In the genomic region with DNA sequence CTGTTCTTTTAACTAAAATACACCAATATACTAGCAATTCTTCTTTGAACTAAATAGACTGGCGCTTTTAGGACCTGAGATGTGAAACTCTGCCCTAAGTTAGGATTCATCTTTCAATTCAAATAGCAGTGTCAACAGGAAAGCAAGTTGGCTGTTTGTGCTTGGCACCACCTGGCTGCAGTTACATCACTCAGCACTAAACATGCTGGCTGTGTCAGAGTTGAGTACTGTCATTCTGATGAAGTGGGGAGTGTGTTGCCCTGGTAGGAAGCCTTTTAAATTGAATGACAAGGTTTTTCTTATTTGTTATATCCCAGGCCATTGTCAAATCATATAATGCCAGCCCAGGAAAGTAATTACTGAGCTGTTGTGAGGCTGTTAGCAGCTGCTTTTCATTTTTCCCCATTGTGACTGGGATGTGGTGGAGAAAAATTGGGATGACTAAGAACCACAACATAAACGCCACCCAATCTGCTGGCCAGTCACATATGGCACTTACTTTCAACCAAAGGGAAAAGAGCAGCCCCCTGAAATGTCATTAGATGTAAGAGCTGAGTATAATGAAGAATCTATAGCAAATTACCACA, we compare ENCODE assay signal across 14 cellular contexts.
DNase-seq lines count a peak whose midpoint lies in the region; ATAC-seq and TF ChIP-seq lines count a peak whose summit lies in the region.
"Had no signal": no experiment of that assay in that cellular context is flagged by ENCODE, and none has a peak within 500 bp of the region (broad histone marks: within the 10 kb centered on the region; RNA-seq: fewer than 3 reads in every experiment).

No MANE protein-coding gene starts in this region.

- intact Hi-C loops in natural killer cell (cut with micrococcal nuclease), result no loop called here

- peak; percentile 21 for DNase-seq in Daoy (ENCODE audit: low read depth)
- peak; percentile 93 for DNase-seq in NCI-H1105 treated with DMSO at 0.1 percent for 48 hours (lab: John Stamatoyannopoulos, UW)
- peak; percentile 27 to 63 for DNase-seq in NCI-H446 (lab: John Stamatoyannopoulos, UW)
- DNase-seq in fibroblast of gingiva (ENCODE audit: low read depth), result peak; percentile 2
- DNase-seq in stimulated activated naive CD8-positive, alpha-beta T cell treated with anti-CD3 and anti-CD28 coated beads, Interleukin-15, Interleukin-2, amounts not matched to agents 100 U/mL and 50 U/mL, for 24 hours, result no peak
- no peak for DNase-seq in natural killer cell
- no peak for DNase-seq in AML-193 (lab: John Stamatoyannopoulos, UW)
- DNase-seq: hypothalamus; NCI-H524 treated with DMSO at 0.1 percent for 48 hours; stimulated activated CD4-positive, alpha-beta T cell treated with anti-CD3 and anti-CD28 coated beads, Interleukin-15, amount 100 ng/mL, for 24 hours; stimulated activated CD8-positive, alpha-beta memory T cell treated with anti-CD3 and anti-CD28 coated beads, Interleukin-4, amount 100 ng/mL, for 48 hours had no signal

- H3K4me1 Mint-ChIP-seq in natural killer cell, result no peaks in the 10 kb centered on the region
- H3K4me1 Mint-ChIP-seq: memory B cell had no signal

- no peaks in the 10 kb centered on the region for H3K27me3 Mint-ChIP-seq in natural killer cell (ENCODE audit: low read depth in 2 of 2)
- H3K27me3 Mint-ChIP-seq: brain, memory B cell had no signal

- no peak for TF ChIP-seq CTCF in natural killer cell (IDR thresholded peaks at IDR 0.05)

- no peak overlapping the region for H3K27ac Mint-ChIP-seq in natural killer cell
- H3K27ac Mint-ChIP-seq: brain, memory B cell had no signal

- peaks cover 20 to 29% of the 10 kb centered on the region in 2 donors for H3K9me3 Mint-ChIP-seq in natural killer cell

- H3K36me3 Mint-ChIP-seq in natural killer cell, result no peaks in the 10 kb centered on the region
- H3K36me3 Mint-ChIP-seq: brain, memory B cell had no signal

- H3K4me3 Mint-ChIP-seq in natural killer cell, result no peak overlapping the region
- H3K4me3 Mint-ChIP-seq: brain, memory B cell had no signal

- no peak for ATAC-seq in stimulated activated naive CD8-positive, alpha-beta T cell treated with anti-CD3 and anti-CD28 coated beads, Interleukin-15, Interleukin-2, amounts not matched to agents 100 U/mL and 50 U/mL, for 24 hours
- ATAC-seq in natural killer cell (no peak), GM21515 (IDR thresholded peaks at IDR 0.05; ENCODE audit: unreplicated experiment) (no peak)

Comparison
In these comparisons a context has a peak if more than half of its experiments do, and no peak if none do; other contexts are left out.
1. DNase-seq: peak in Daoy (single experiment), NCI-H1105 treated with DMSO at 0.1 percent for 48 hours (single experiment), NCI-H446 (2 of 2) and fibroblast of gingiva (single experiment); none in stimulated activated naive CD8-positive, alpha-beta T cell treated with anti-CD3 and anti-CD28 coated beads, Interleukin-15, Interleukin-2, amounts not matched to agents 100 U/mL and 50 U/mL, for 24 hours (single experiment), natural killer cell (single experiment) and AML-193 (0 of 2).